In genomic region chr14:75476274-75476995, GRCh38 we compare ENCODE assay signal across 10 cellular contexts. TPM values are rescaled to one million over a fixed set of nuclear protein-coding genes. Genes with fewer than 3 reads are reported as not detected.
DNase-seq lines count a peak whose midpoint lies in the region; ATAC-seq and TF ChIP-seq lines count a peak whose summit lies in the region.
"Had no signal": no experiment of that assay in that cellular context is flagged by ENCODE, and none has a peak within 500 bp of the region (broad histone marks: within the 10 kb centered on the region; RNA-seq: fewer than 3 reads in every experiment).

No MANE protein-coding gene starts in this region.

- no peak overlapping the region for H3K27ac ChIP-seq in right atrium auricular region
- peak overlapping the region; percentile 68 for H3K27ac ChIP-seq in upper lobe of right lung
- H3K27ac ChIP-seq in CD8-positive, alpha-beta T cell (ENCODE audit: low read depth, low read length) = no peak overlapping the region

- no peaks in the 10 kb centered on the region for H3K9me3 Mint-ChIP-seq in CD8-positive, alpha-beta T cell
- no peaks in the 10 kb centered on the region for H3K9me3 Mint-ChIP-seq in activated CD4-positive, alpha-beta T cell treated with anti-CD3 and anti-CD28 coated beads for 36 hours (ENCODE audit: low read depth)

- no peaks in the 10 kb centered on the region for H3K27me3 Mint-ChIP-seq in CD8-positive, alpha-beta T cell (ENCODE audit: low read depth)
- H3K27me3 Mint-ChIP-seq in activated CD4-positive, alpha-beta T cell treated with anti-CD3 and anti-CD28 coated beads for 36 hours = peaks cover 2% of the 10 kb centered on the region

- CTCF ChIA-PET in CD8-positive, alpha-beta T cell (lab: Charles Lee) = interaction anchor here (1.1 to 2.9 kb wide), 2 partner anchors 12 to 169 kb away, joined by 4 to 18 read pairs; no protein-coding TSS in a partner anchor
- CTCF ChIA-PET in activated CD4-positive, alpha-beta T cell treated with anti-CD3 and anti-CD28 coated beads for 36 hours (lab: Charles Lee) = interaction anchor here (0.9 to 1.3 kb wide), 2 partner anchors 10 to 168 kb away, joined by 3 to 4 read pairs; no protein-coding TSS in a partner anchor

- H3K9me3 ChIP-seq in right atrium auricular region (no peaks in the 10 kb centered on the region), upper lobe of right lung (no peaks in the 10 kb centered on the region)
- H3K9me3 ChIP-seq in CD8-positive, alpha-beta T cell (ENCODE audit: low read length) = no peaks in the 10 kb centered on the region
- H3K9me3 ChIP-seq: MG63 had no signal

- peaks cover 18% of the 10 kb centered on the region for H3K36me3 ChIP-seq in right atrium auricular region
- H3K36me3 ChIP-seq in upper lobe of right lung = peaks cover 22% of the 10 kb centered on the region
- no peaks in the 10 kb centered on the region for H3K36me3 ChIP-seq in CD8-positive, alpha-beta T cell (ENCODE audit: insufficient read depth, low read length)

- no peak overlapping the region for H3K4me3 Mint-ChIP-seq in CD8-positive, alpha-beta T cell
- no peak overlapping the region for H3K4me3 Mint-ChIP-seq in activated CD4-positive, alpha-beta T cell treated with anti-CD3 and anti-CD28 coated beads for 36 hours

- no peak for TF ChIP-seq CTCF in right atrium auricular region (IDR thresholded peaks at IDR 0.05)
- TF ChIP-seq CTCF in upper lobe of right lung (IDR thresholded peaks at IDR 0.05) = no peak
- TF ChIP-seq CTCF in CD8-positive, alpha-beta T cell (IDR thresholded peaks at IDR 0.05) = no peak

- in situ Hi-C loops in SK-MEL-5 (cut with HindIII; ENCODE audit: low pct_unique_long_range_greater_than_20kb, low sequenced_read_pairs) = no loop called here

- intact Hi-C loops in Right ventricle myocardium superior (cut with DNase I) (no loop called here), left colon (cut with DNase I, micrococcal nuclease) (no loop called here), upper lobe of right lung (cut with DNase I) (no loop called here)
- intact Hi-C loops in CD8-positive, alpha-beta T cell (cut with DNase I, micrococcal nuclease) = no loop called here
- intact Hi-C loops in activated CD4-positive, alpha-beta T cell treated with anti-CD3 and anti-CD28 coated beads for 36 hours (cut with DNase I, micrococcal nuclease) = no loop called here

- no peak overlapping the region for H3K4me3 ChIP-seq in right atrium auricular region
- no peak overlapping the region for H3K4me3 ChIP-seq in upper lobe of right lung
- no peak overlapping the region for H3K4me3 ChIP-seq in CD8-positive, alpha-beta T cell (ENCODE audit: low read depth, low read length)
- H3K4me3 ChIP-seq: MG63 had no signal

- H3K27me3 ChIP-seq in right atrium auricular region (no peaks in the 10 kb centered on the region), upper lobe of right lung (no peaks in the 10 kb centered on the region)
- no peaks in the 10 kb centered on the region for H3K27me3 ChIP-seq in CD8-positive, alpha-beta T cell (ENCODE audit: insufficient read depth, low read length)
- H3K27me3 ChIP-seq: MG63 had no signal

- DNase-seq in Right ventricle myocardium superior (no peak), right atrium auricular region (ENCODE audit: low spot score) (no peak), SK-MEL-5 (ENCODE audit: low read depth, low spot score) (peak; percentile 58), left colon (peak; percentile 51 to 65), upper lobe of right lung (peak; percentile 89), GOT3 (lab: John Stamatoyannopoulos, UW) (no peak)
- DNase-seq in CD8-positive, alpha-beta T cell = no peak
- no peak for DNase-seq in activated CD4-positive, alpha-beta T cell treated with anti-CD3 and anti-CD28 coated beads for 36 hours
- DNase-seq: hippocampal formation, MG63 had no signal

- POLR2A ChIA-PET in CD8-positive, alpha-beta T cell (lab: Charles Lee) = interaction anchor here (0.7 kb wide), 1 partner anchor 320 kb away, joined by 7 read pairs; no protein-coding TSS in a partner anchor
- POLR2A ChIA-PET in activated CD4-positive, alpha-beta T cell treated with anti-CD3 and anti-CD28 coated beads for 36 hours (lab: Charles Lee) = interaction anchor here (1.0 kb wide), 1 partner anchor 14 kb away, joined by 3 read pairs; no protein-coding TSS in a partner anchor

- no peaks in the 10 kb centered on the region for H3K4me1 Mint-ChIP-seq in CD8-positive, alpha-beta T cell (ENCODE audit: low read depth)
- no peaks in the 10 kb centered on the region for H3K4me1 Mint-ChIP-seq in activated CD4-positive, alpha-beta T cell treated with anti-CD3 and anti-CD28 coated beads for 36 hours

- H3K27ac Mint-ChIP-seq in CD8-positive, alpha-beta T cell = no peak overlapping the region
- H3K27ac Mint-ChIP-seq in activated CD4-positive, alpha-beta T cell treated with anti-CD3 and anti-CD28 coated beads for 36 hours = no peak overlapping the region

- peaks cover 0 to 5% of the 10 kb centered on the region in 2 donors for H3K4me1 ChIP-seq in right atrium auricular region
- H3K4me1 ChIP-seq in upper lobe of right lung = peaks cover 11% of the 10 kb centered on the region
- no peaks in the 10 kb centered on the region for H3K4me1 ChIP-seq in CD8-positive, alpha-beta T cell (ENCODE audit: insufficient read depth, low read length)

- ATAC-seq in Right ventricle myocardium superior (ENCODE audit: poor library complexity) (peak; percentile 66), left colon (peak; percentile 52), upper lobe of right lung (peak; percentile 95)
- ATAC-seq in CD8-positive, alpha-beta T cell = no peak
- ATAC-seq in activated CD4-positive, alpha-beta T cell treated with anti-CD3 and anti-CD28 coated beads for 36 hours = no peak

- no peaks in the 10 kb centered on the region for H3K36me3 Mint-ChIP-seq in CD8-positive, alpha-beta T cell
- no peaks in the 10 kb centered on the region for H3K36me3 Mint-ChIP-seq in activated CD4-positive, alpha-beta T cell treated with anti-CD3 and anti-CD28 coated beads for 36 hours (ENCODE audit: low read depth)

RNA-seq across cellular contexts. Expression of gene BATF, which starts 45.8 kb away (rescaled TPM):
- total RNA-seq in Right ventricle myocardium superior (0.62 TPM), right atrium auricular region (1 to 10 TPM; 1.4 to 6.2 TPM), left colon (1 to 10 TPM in 1 of 2 donors, under 1 TPM in 1; 0.67 to 1.3 TPM), upper lobe of right lung (4.9 TPM)
- 0.74 TPM in 1 of 2 replicates, not detected in the other for total RNA-seq in SK-MEL-5 (2014; rRNA removed; shearing (Covaris generic))
- polyA plus RNA-seq in SK-MEL-5 (2015; cell fraction: cytosol; rRNA removed) = 1.7 TPM in 1 of 2 replicates, not detected in the other
- not detected in 2 replicates for polyA plus RNA-seq in SK-MEL-5 (2015; cell fraction: nucleus; rRNA removed)
- total RNA-seq in CD8-positive, alpha-beta T cell = 1 to 10 TPM; 3.2 to 4.3 TPM
- 100 to 1,000 TPM; 165 to 187 TPM for total RNA-seq in activated CD4-positive, alpha-beta T cell treated with anti-CD3 and anti-CD28 coated beads for 36 hours

RNA-seq across cellular contexts. Expression of gene JDP2, which starts 48.6 kb away (rescaled TPM):
- total RNA-seq in Right ventricle myocardium superior (22.1 TPM), right atrium auricular region (10 to 100 TPM; 46.1 to 67.4 TPM), left colon (10 to 100 TPM; 29.5 to 40.1 TPM), upper lobe of right lung (58.0 TPM)
- 22.2 and 22.5 TPM in 2 replicates for total RNA-seq in SK-MEL-5 (2014; rRNA removed; shearing (Covaris generic))
- polyA plus RNA-seq in SK-MEL-5 (2015; cell fraction: cytosol; rRNA removed) = 38.7 and 41.0 TPM in 2 replicates
- 8.5 and 9.2 TPM in 2 replicates for polyA plus RNA-seq in SK-MEL-5 (2015; cell fraction: nucleus; rRNA removed)
- not detected for total RNA-seq in CD8-positive, alpha-beta T cell
- total RNA-seq in activated CD4-positive, alpha-beta T cell treated with anti-CD3 and anti-CD28 coated beads for 36 hours = 1 to 10 TPM; 2.4 to 2.6 TPM

Comparison
In these comparisons a context has a peak if more than half of its experiments do, and no peak if none do; other contexts are left out.
1. ATAC-seq: peak in Right ventricle myocardium superior (single experiment), left colon (single experiment) and upper lobe of right lung (single experiment); none in CD8-positive, alpha-beta T cell (single experiment) and activated CD4-positive, alpha-beta T cell treated with anti-CD3 and anti-CD28 coated beads for 36 hours (single experiment).
2. DNase-seq: peak in SK-MEL-5 (single experiment), left colon (2 of 2) and upper lobe of right lung (single experiment); none in Right ventricle myocardium superior (single experiment), right atrium auricular region (single experiment), CD8-positive, alpha-beta T cell (0 of 7), activated CD4-positive, alpha-beta T cell treated with anti-CD3 and anti-CD28 coated beads for 36 hours (single experiment) and GOT3 (single experiment).
3. RNA of gene BATF, which starts 45.8 kb away (total RNA-seq): 165 to 187 TPM in activated CD4-positive, alpha-beta T cell treated with anti-CD3 and anti-CD28 coated beads for 36 hours; 1.4 to 6.2 TPM in right atrium auricular region, 4.9 TPM in upper lobe of right lung (single experiment), 3.2 to 4.3 TPM in CD8-positive, alpha-beta T cell, 0.67 to 1.3 TPM in left colon, 0.74 TPM in SK-MEL-5 and 0.62 TPM in Right ventricle myocardium superior (single experiment); every median in the first group is over 10 times any median in the second.